14 cellular contexts compared by ENCODE assay signal in the genomic region with DNA sequence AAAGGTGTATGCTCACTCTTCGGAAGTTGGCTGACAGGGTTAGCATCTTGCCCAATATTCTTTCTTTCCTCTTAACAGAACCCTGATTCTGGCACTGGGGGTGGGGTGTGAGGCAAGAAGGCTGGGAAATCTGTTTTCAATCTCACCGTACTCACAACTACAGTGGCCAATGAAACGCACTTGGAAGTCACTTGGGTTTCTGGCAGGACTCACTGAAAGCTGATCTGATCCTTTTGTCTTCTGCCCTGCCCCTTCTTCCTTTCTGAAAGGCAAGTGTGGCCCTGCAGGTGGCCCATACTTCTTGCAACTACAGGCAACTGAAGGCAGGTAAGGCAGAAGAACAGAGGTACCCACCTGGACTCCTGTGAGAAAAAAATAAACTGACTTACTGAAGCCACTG.
DNase-seq lines count a peak whose midpoint lies in the region; ATAC-seq and TF ChIP-seq lines count a peak whose summit lies in the region.
"Had no signal": no experiment of that assay in that cellular context is flagged by ENCODE, and none has a peak within 500 bp of the region (broad histone marks: within the 10 kb centered on the region; RNA-seq: fewer than 3 reads in every experiment).

No MANE protein-coding gene starts in this region.

- H3K9me3 ChIP-seq in A673 (ENCODE audit: low read depth, low read length, poor library complexity, severe bottlenecking): no peaks in the 10 kb centered on the region
- H3K9me3 ChIP-seq in iPS DF 6.9 (ENCODE audit: control insufficient read depth, insufficient read depth, low read length): no peaks in the 10 kb centered on the region
- H3K9me3 ChIP-seq: esophagus muscularis mucosa had no signal

- H3K9me3 Mint-ChIP-seq in effector memory CD8-positive, alpha-beta T cell: no peaks in the 10 kb centered on the region
- no peaks in the 10 kb centered on the region for H3K9me3 Mint-ChIP-seq in stimulated activated naive CD8-positive, alpha-beta T cell treated with anti-CD3 and anti-CD28 coated beads, Interleukin-15, amount 100 ng/mL, for 72 hours
- H3K9me3 Mint-ChIP-seq: activated CD4-positive, alpha-beta T cell treated with anti-CD3 and anti-CD28 coated beads, Interleukin-2, amount 10 ng/mL, durations not matched to agents 24 days and 14 days; natural killer cell had no signal

- no peaks in the 10 kb centered on the region for H3K4me1 Mint-ChIP-seq in effector memory CD8-positive, alpha-beta T cell (ENCODE audit: low read depth in 2 of 2)
- H3K4me1 Mint-ChIP-seq in stimulated activated naive CD8-positive, alpha-beta T cell treated with anti-CD3 and anti-CD28 coated beads, Interleukin-15, amount 100 ng/mL, for 72 hours: no peaks in the 10 kb centered on the region
- H3K4me1 Mint-ChIP-seq: activated CD4-positive, alpha-beta T cell treated with anti-CD3 and anti-CD28 coated beads, Interleukin-2, amount 10 ng/mL, durations not matched to agents 24 days and 14 days; natural killer cell had no signal

- TF ChIP-seq CTCF in A673 (conservative IDR thresholded peaks at IDR 0.05; ENCODE audit: low read depth, low read length): no peak

- no peak for ATAC-seq in effector memory CD8-positive, alpha-beta T cell (replicated peaks)
- ATAC-seq in stimulated activated naive CD8-positive, alpha-beta T cell treated with anti-CD3 and anti-CD28 coated beads, Interleukin-15, amount 100 ng/mL, for 72 hours: no peak
- ATAC-seq: natural killer cell had no signal

- CTCF ChIA-PET in A673 (lab: Charles Lee): no interaction called here

- intact Hi-C loops in A673 (cut with micrococcal nuclease; ENCODE audit: unreplicated experiment): no loop called here

- peak; percentile 7 for DNase-seq in A673 (ENCODE audit: low spot score)
- peak; percentile 22 for DNase-seq in H7
- DNase-seq in NCI-H748 treated with DMSO at 0.1 percent for 48 hours (lab: John Stamatoyannopoulos, UW): peak; percentile 26
- peak; percentile 70 for DNase-seq in iPS DF 6.9 (ENCODE audit: low read depth, low spot score)
- DNase-seq in effector memory CD8-positive, alpha-beta T cell: no peak
- DNase-seq in activated CD4-positive, alpha-beta T cell treated with anti-CD3 and anti-CD28 coated beads for 1 hour: no peak
- no peak for DNase-seq in NK-92 (lab: John Stamatoyannopoulos, UW; ENCODE audit: unreplicated experiment)
- no peak for DNase-seq in stimulated activated naive CD8-positive, alpha-beta T cell treated with anti-CD3 and anti-CD28 coated beads, Interleukin-15, amount 100 ng/mL, for 72 hours
- DNase-seq: activated CD4-positive, alpha-beta T cell treated with anti-CD3 and anti-CD28 coated beads, Interleukin-2, amount 10 ng/mL, durations not matched to agents 24 days and 14 days; AML-193; central memory CD4-positive, alpha-beta T cell; natural killer cell; T-helper 1 cell had no signal

- peaks cover 8 to 21% of the 10 kb centered on the region in 2 donors for H3K27me3 Mint-ChIP-seq in effector memory CD8-positive, alpha-beta T cell
- peaks cover 7% of the 10 kb centered on the region for H3K27me3 Mint-ChIP-seq in stimulated activated naive CD8-positive, alpha-beta T cell treated with anti-CD3 and anti-CD28 coated beads, Interleukin-15, amount 100 ng/mL, for 72 hours

- no peaks in the 10 kb centered on the region for H3K36me3 Mint-ChIP-seq in effector memory CD8-positive, alpha-beta T cell (ENCODE audit: insufficient read depth)
- H3K36me3 Mint-ChIP-seq: natural killer cell had no signal

- H3K27me3 ChIP-seq in A673 (replicated peaks; ENCODE audit: insufficient read depth, low read depth, low read length, poor library complexity) (no peaks in the 10 kb centered on the region), H7 (ENCODE audit: control insufficient read depth, insufficient read depth, low read length) (no peaks in the 10 kb centered on the region), iPS DF 6.9 (ENCODE audit: control insufficient read depth, insufficient read depth, low read length) (no peaks in the 10 kb centered on the region)
- H3K27me3 ChIP-seq: esophagus muscularis mucosa had no signal

- POLR2A ChIA-PET in A673 (lab: Charles Lee; ENCODE audit: low non-redundant PET): no interaction called here

- peaks cover 14% of the 10 kb centered on the region for H3K4me1 ChIP-seq in A673 (ENCODE audit: insufficient read depth, low read length, poor library complexity, severe bottlenecking)
- peaks cover 1% of the 10 kb centered on the region; the same call in 1 of the 2 replicates for H3K4me1 ChIP-seq in iPS DF 6.9 (ENCODE audit: control insufficient read depth, insufficient read depth, low read length)

- H3K27ac ChIP-seq in A673 (ENCODE audit: low read depth, low read length, poor library complexity, severe bottlenecking) (no peak overlapping the region), iPS DF 6.9 (ENCODE audit: low read length) (no peak overlapping the region)
- H3K27ac ChIP-seq: esophagus muscularis mucosa had no signal

- no CpG with 5 or more reads among the region's 3 CpGs for WGBS in iPS DF 6.9 (ENCODE audit: insufficient coverage, insufficient read length)

- BruUV-seq in A673 (replicated peaks; lab: Mats Ljungman, UMichigan): no TSS peak

- no peak overlapping the region for H3K4me3 ChIP-seq in A673 (ENCODE audit: low read depth, low read length, poor library complexity, severe bottlenecking)
- H3K4me3 ChIP-seq in H7 (ENCODE audit: insufficient read depth, low read depth, low read length): no peak overlapping the region
- no peak overlapping the region for H3K4me3 ChIP-seq in iPS DF 6.9 (ENCODE audit: low read length)
- H3K4me3 ChIP-seq: esophagus muscularis mucosa had no signal

- H3K27ac Mint-ChIP-seq in effector memory CD8-positive, alpha-beta T cell: no peak overlapping the region
- H3K27ac Mint-ChIP-seq in stimulated activated naive CD8-positive, alpha-beta T cell treated with anti-CD3 and anti-CD28 coated beads, Interleukin-15, amount 100 ng/mL, for 72 hours: no peak overlapping the region
- H3K27ac Mint-ChIP-seq: activated CD4-positive, alpha-beta T cell treated with anti-CD3 and anti-CD28 coated beads, Interleukin-2, amount 10 ng/mL, durations not matched to agents 24 days and 14 days; natural killer cell had no signal

- H3K4me3 Mint-ChIP-seq in effector memory CD8-positive, alpha-beta T cell: no peak overlapping the region
- H3K4me3 Mint-ChIP-seq in stimulated activated naive CD8-positive, alpha-beta T cell treated with anti-CD3 and anti-CD28 coated beads, Interleukin-15, amount 100 ng/mL, for 72 hours: no peak overlapping the region
- H3K4me3 Mint-ChIP-seq: activated CD4-positive, alpha-beta T cell treated with anti-CD3 and anti-CD28 coated beads, Interleukin-2, amount 10 ng/mL, durations not matched to agents 24 days and 14 days; natural killer cell had no signal

- H3K36me3 ChIP-seq in A673 (ENCODE audit: insufficient read depth, low read length, poor library complexity, severe bottlenecking) (no peaks in the 10 kb centered on the region), H7 (replicated peaks; ENCODE audit: control insufficient read depth, insufficient read depth, low read length) (no peaks in the 10 kb centered on the region), iPS DF 6.9 (ENCODE audit: control insufficient read depth, insufficient read depth, low read length) (no peaks in the 10 kb centered on the region)
- H3K36me3 ChIP-seq: esophagus muscularis mucosa had no signal

Comparison
In these comparisons a context has a peak if more than half of its experiments do, and no peak if none do; other contexts are left out.
1. DNase-seq: peak in A673 (single experiment), H7 (single experiment), NCI-H748 treated with DMSO at 0.1 percent for 48 hours (single experiment) and iPS DF 6.9 (single experiment); none in effector memory CD8-positive, alpha-beta T cell (0 of 3), activated CD4-positive, alpha-beta T cell treated with anti-CD3 and anti-CD28 coated beads for 1 hour (single experiment), NK-92 (single experiment) and stimulated activated naive CD8-positive, alpha-beta T cell treated with anti-CD3 and anti-CD28 coated beads, Interleukin-15, amount 100 ng/mL, for 72 hours (0 of 2).